25 cellular contexts compared by ENCODE assay signal in genomic region chr7:47145326-47145725, GRCh38.
"Had no signal": no experiment of that assay in that cellular context is flagged by ENCODE, and none has a peak within 500 bp of the region (broad histone marks: within the 10 kb centered on the region; RNA-seq: fewer than 3 reads in every experiment).

No MANE protein-coding gene starts in this region.

- H3K36me3 ChIP-seq: heart left ventricle, pancreas, prostate gland had no signal

- H3K4me3 ChIP-seq: heart left ventricle, pancreas, prostate gland had no signal

- ATAC-seq: activated CD4-positive, alpha-beta T cell treated with anti-CD3 and anti-CD28 coated beads for 36 hours; activated CD8-positive, alpha-beta memory T cell treated with anti-CD3 and anti-CD28 coated beads, Interleukin-2, amount 10 ng/mL, durations not matched to agents 7 days and 5 days; activated CD8-positive, alpha-beta T cell treated with anti-CD3 and anti-CD28 coated beads, Interleukin-2, amount 10 ng/mL, durations not matched to agents 7 days and 5 days; activated naive CD8-positive, alpha-beta T cell treated with anti-CD3 and anti-CD28 coated beads, Interleukin-2, amount 50 U/mL, for 24 hours; effector memory CD8-positive, alpha-beta T cell; foreskin keratinocyte; left colon; naive thymus-derived CD8-positive, alpha-beta T cell; pancreas had no signal

- FAIRE-seq: kidney, pancreas had no signal

- DNase-seq: activated CD4-positive, alpha-beta T cell treated with anti-CD3 and anti-CD28 coated beads for 36 hours; activated CD4-positive, CD25-positive, alpha-beta regulatory T cell; activated CD8-positive, alpha-beta memory T cell treated with anti-CD3 and anti-CD28 coated beads, Interleukin-2, amount 10 ng/mL, durations not matched to agents 7 days and 5 days; activated CD8-positive, alpha-beta T cell treated with anti-CD3 and anti-CD28 coated beads, Interleukin-2, amount 10 ng/mL, durations not matched to agents 7 days and 5 days; activated naive CD8-positive, alpha-beta T cell treated with anti-CD3 and anti-CD28 coated beads, Interleukin-2, amount 50 U/mL, for 24 hours; activated T-cell treated with anti-CD3 and anti-CD28 coated beads, Interleukin-2, amount 50 U/mL, for 48 hours; amygdala; caudate nucleus; cortex of kidney; effector memory CD8-positive, alpha-beta T cell; erythroblast; foreskin keratinocyte; heart left ventricle; hypothalamus; immature natural killer cell; kidney; left colon; mammary epithelial cell; midbrain; naive thymus-derived CD8-positive, alpha-beta T cell; nucleus accumbens; pancreas; stimulated activated CD4-positive, alpha-beta T cell treated with anti-CD3 and anti-CD28 coated beads, Interleukin-2, amount 100 ng/mL, for 48 hours; substantia nigra had no signal

- H3K9me3 ChIP-seq: heart left ventricle, pancreas, prostate gland had no signal

- H3K27me3 ChIP-seq: foreskin keratinocyte, heart left ventricle, pancreas had no signal

- H3K27ac ChIP-seq: foreskin keratinocyte, heart left ventricle, pancreas, prostate gland had no signal

- H3K4me1 ChIP-seq: prostate gland had no signal
